28 cellular contexts compared by ENCODE assay signal in the genomic region with DNA sequence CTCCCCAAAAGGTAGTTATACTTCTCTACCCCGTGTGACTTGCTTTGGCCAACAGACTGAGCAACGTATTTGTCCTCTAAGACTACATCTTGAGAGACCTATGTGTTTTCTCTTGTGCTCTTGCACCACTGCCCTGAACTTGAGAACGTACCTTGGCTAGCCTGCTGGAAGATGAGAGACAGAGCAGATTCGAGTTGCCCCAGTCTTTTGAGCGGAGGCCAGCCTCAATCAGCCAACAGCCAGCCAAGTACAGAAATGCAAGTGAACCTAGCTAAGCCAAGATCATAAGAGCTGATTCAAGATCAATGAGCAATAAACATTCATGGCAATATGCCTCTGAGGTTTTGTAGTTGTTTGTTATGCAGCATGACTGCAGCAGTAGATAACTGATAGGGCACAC.
"Had no signal": no experiment of that assay in that cellular context is flagged by ENCODE, and none has a peak within 500 bp of the region (broad histone marks: within the 10 kb centered on the region; RNA-seq: fewer than 3 reads in every experiment).

No MANE protein-coding gene starts in this region.

- H3K27ac ChIP-seq: neural progenitor cell, ovary, parathyroid adenoma, psoas muscle, right lobe of liver, sigmoid colon, stomach, thoracic aorta, thyroid gland, tibial nerve, upper lobe of left lung, vagina had no signal

- ATAC-seq: natural killer cell; psoas muscle; right cardiac atrium; right lobe of liver; stimulated activated effector memory CD8-positive, alpha-beta T cell treated with anti-CD3 and anti-CD28 coated beads, Interleukin-12 subunit alpha, Interleukin-12 subunit beta, amount 100 ng/mL, for 72 hours; stimulated activated naive B cell treated with anti-CD40 and anti-IgM and Interleukin-4, amounts not matched to agents 10 μg/mL and 1 μg/mL and 100 μg/mL, for 72 hours had no signal

- H3K4me1 ChIP-seq: neural progenitor cell, psoas muscle, right lobe of liver, sigmoid colon, stomach, thyroid gland, tibial nerve, upper lobe of left lung, vagina had no signal

- H3K4me1 Mint-ChIP-seq: natural killer cell; stimulated activated effector memory CD8-positive, alpha-beta T cell treated with anti-CD3 and anti-CD28 coated beads, Interleukin-12 subunit alpha, Interleukin-12 subunit beta, amount 100 ng/mL, for 72 hours; stimulated activated naive B cell treated with anti-CD40 and anti-IgM and Interleukin-4, amounts not matched to agents 10 μg/mL and 1 μg/mL and 100 μg/mL, for 72 hours had no signal

- H3K4me2 ChIP-seq: neural progenitor cell had no signal

- H3K4me3 ChIP-seq: neural progenitor cell, ovary, psoas muscle, right lobe of liver, sigmoid colon, stomach, thoracic aorta, thyroid gland, tibial nerve, upper lobe of left lung, vagina had no signal

- H3K27ac Mint-ChIP-seq: natural killer cell; nephron; neural progenitor cell; progenitor cell of endocrine pancreas; stimulated activated effector memory CD8-positive, alpha-beta T cell treated with anti-CD3 and anti-CD28 coated beads, Interleukin-12 subunit alpha, Interleukin-12 subunit beta, amount 100 ng/mL, for 72 hours; stimulated activated naive B cell treated with anti-CD40 and anti-IgM and Interleukin-4, amounts not matched to agents 10 μg/mL and 1 μg/mL and 100 μg/mL, for 72 hours; stimulated activated naive CD8-positive, alpha-beta T cell treated with anti-CD3 and anti-CD28 coated beads, Interleukin-15, Interleukin-2, amounts not matched to agents 100 ng/mL and 50 ng/mL, for 24 hours had no signal

- DNase-seq: natural killer cell; occipital lobe; ovary; posterior cingulate gyrus; psoas muscle; right cardiac atrium; right lobe of liver; sigmoid colon; small intestine; stimulated activated CD4-positive, alpha-beta T cell treated with anti-CD3 and anti-CD28 coated beads, Interleukin-15, amount 100 ng/mL, for 24 hours; stimulated activated CD4-positive, alpha-beta T cell treated with anti-CD3 and anti-CD28 coated beads, Interleukin-2, amount 100 ng/mL, for 24 hours; stimulated activated CD4-positive, alpha-beta T cell treated with anti-CD3 and anti-CD28 coated beads, Interleukin-2, amount 100 ng/mL, for 48 hours; stimulated activated CD4-positive, alpha-beta T cell treated with anti-CD3 and anti-CD28 coated beads, Interleukin-4, amount 100 ng/mL, for 24 hours; stimulated activated naive B cell treated with anti-CD40 and anti-IgM and Interleukin-4, amounts not matched to agents 10 μg/mL and 1 μg/mL and 100 μg/mL, for 72 hours; stimulated activated naive CD4-positive, alpha-beta T cell treated with Interleukin-2 at 50 U/mL for 16 hours; stomach; thyroid gland; trophoblast cell; upper lobe of left lung had no signal

- H3K27me3 ChIP-seq: neural progenitor cell, ovary, right lobe of liver, sigmoid colon, stomach, thyroid gland, tibial nerve, upper lobe of left lung, vagina had no signal

- H3K36me3 Mint-ChIP-seq: natural killer cell; neural progenitor cell; stimulated activated effector memory CD8-positive, alpha-beta T cell treated with anti-CD3 and anti-CD28 coated beads, Interleukin-12 subunit alpha, Interleukin-12 subunit beta, amount 100 ng/mL, for 72 hours; stimulated activated naive B cell treated with anti-CD40 and anti-IgM and Interleukin-4, amounts not matched to agents 10 μg/mL and 1 μg/mL and 100 μg/mL, for 72 hours had no signal

- H3K4me3 Mint-ChIP-seq: natural killer cell; nephron; neural progenitor cell; stimulated activated effector memory CD8-positive, alpha-beta T cell treated with anti-CD3 and anti-CD28 coated beads, Interleukin-12 subunit alpha, Interleukin-12 subunit beta, amount 100 ng/mL, for 72 hours; stimulated activated naive B cell treated with anti-CD40 and anti-IgM and Interleukin-4, amounts not matched to agents 10 μg/mL and 1 μg/mL and 100 μg/mL, for 72 hours; stimulated activated naive CD8-positive, alpha-beta T cell treated with anti-CD3 and anti-CD28 coated beads, Interleukin-15, Interleukin-2, amounts not matched to agents 100 ng/mL and 50 ng/mL, for 24 hours had no signal

- H3K9me3 ChIP-seq: ovary, psoas muscle, right lobe of liver, sigmoid colon, thoracic aorta, thyroid gland, vagina had no signal

- H3K27me3 Mint-ChIP-seq: progenitor cell of endocrine pancreas; stimulated activated naive CD8-positive, alpha-beta T cell treated with anti-CD3 and anti-CD28 coated beads, Interleukin-15, Interleukin-2, amounts not matched to agents 100 ng/mL and 50 ng/mL, for 24 hours had no signal

- H2AFZ ChIP-seq: neural progenitor cell, parathyroid adenoma had no signal

- H3K36me3 ChIP-seq: neural progenitor cell, ovary, right lobe of liver, sigmoid colon, stomach, thoracic aorta, thyroid gland, tibial nerve, upper lobe of left lung, vagina had no signal

- H3K9ac ChIP-seq: neural progenitor cell, parathyroid adenoma had no signal
